ENCODE assay signal across 25 cellular contexts in the genomic region with DNA sequence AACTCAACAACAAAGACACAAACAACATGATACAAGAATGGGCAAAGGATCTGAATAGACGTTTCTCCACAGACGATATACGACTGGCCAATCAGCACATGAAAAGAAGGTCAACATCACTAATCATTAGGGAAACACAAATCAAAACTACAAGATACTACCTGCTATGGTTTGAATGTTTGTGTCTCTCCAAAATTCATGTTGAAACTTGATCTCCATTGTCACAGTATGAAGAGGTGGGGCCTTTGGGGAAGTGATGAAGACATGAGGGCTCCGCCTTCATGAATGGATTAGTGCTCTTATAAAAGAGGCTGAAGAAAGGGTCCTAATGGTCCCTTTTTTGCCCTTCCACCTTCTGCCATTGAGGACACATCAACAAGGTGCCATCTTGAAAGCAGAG.
"Had no signal": no experiment of that assay in that cellular context is flagged by ENCODE, and none has a peak within 500 bp of the region (broad histone marks: within the 10 kb centered on the region; RNA-seq: fewer than 3 reads in every experiment).

No MANE protein-coding gene starts in this region.

- H3K9me3 ChIP-seq: gastrocnemius medialis, heart right ventricle, mucosa of descending colon, right lobe of liver, suprapubic skin, transverse colon had no signal

- H3K9me3 Mint-ChIP-seq: activated CD4-positive, alpha-beta T cell treated with anti-CD3 and anti-CD28 coated beads, Interleukin-2, amount 10 ng/mL, durations not matched to agents 24 days and 14 days; immature natural killer cell had no signal

- H3K27ac Mint-ChIP-seq: activated CD4-positive, alpha-beta T cell treated with anti-CD3 and anti-CD28 coated beads, Interleukin-2, amount 10 ng/mL, durations not matched to agents 24 days and 14 days; brain; endodermal cell; stimulated activated naive CD8-positive, alpha-beta T cell treated with anti-CD3 and anti-CD28 coated beads, Interleukin-15, amount 100 ng/mL, for 72 hours had no signal

- ATAC-seq: gastrocnemius medialis; heart right ventricle; left ventricle myocardium superior; mucosa of descending colon; naive thymus-derived CD8-positive, alpha-beta T cell; right lobe of liver; SK-N-SH treated with all-trans-retinoic acid at 6 μM for 48 hours; T-cell had no signal

- DNase-seq: activated CD4-positive, alpha-beta T cell treated with anti-CD3 and anti-CD28 coated beads, Interleukin-2, amount 10 ng/mL, durations not matched to agents 24 days and 14 days; activated CD8-positive, alpha-beta memory T cell treated with anti-CD3 and anti-CD28 coated beads for 24 hours; activated CD8-positive, alpha-beta memory T cell treated with anti-CD3 and anti-CD28 coated beads, Interleukin-2, amount 50 U/mL, for 48 hours; activated effector memory CD4-positive, alpha-beta T cell treated with Interleukin-2 at 50 U/mL for 16 hours; activated naive CD8-positive, alpha-beta T cell treated with anti-CD3 and anti-CD28 coated beads, Interleukin-2, amount 10 ng/mL, durations not matched to agents 7 days and 5 days; activated T-cell treated with anti-CD3 and anti-CD28 coated beads, Interleukin-2, amount 50 U/mL, for 48 hours; central memory CD4-positive, alpha-beta T cell; endodermal cell; gastrocnemius medialis; heart right ventricle; left ventricle myocardium superior; mucosa of descending colon; naive thymus-derived CD8-positive, alpha-beta T cell; right lobe of liver; small intestine; stimulated activated CD4-positive, alpha-beta T cell treated with anti-CD3 and anti-CD28 coated beads, Interleukin-15, amount 100 ng/mL, for 24 hours; stimulated activated CD4-positive, alpha-beta T cell treated with anti-CD3 and anti-CD28 coated beads, Interleukin-2, amount 100 ng/mL, for 48 hours; stimulated activated naive CD8-positive, alpha-beta T cell treated with anti-CD3 and anti-CD28 coated beads, Interleukin-15, amount 100 ng/mL, for 72 hours; T-cell; T-helper 9 cell; transverse colon had no signal

- H3K27me3 Mint-ChIP-seq: activated CD4-positive, alpha-beta T cell treated with anti-CD3 and anti-CD28 coated beads, Interleukin-2, amount 10 ng/mL, durations not matched to agents 24 days and 14 days; activated naive CD8-positive, alpha-beta T cell treated with anti-CD3 and anti-CD28 coated beads, Interleukin-2, amount 10 ng/mL, durations not matched to agents 7 days and 5 days; brain; naive thymus-derived CD8-positive, alpha-beta T cell; stimulated activated naive CD8-positive, alpha-beta T cell treated with anti-CD3 and anti-CD28 coated beads, Interleukin-15, amount 100 ng/mL, for 72 hours; T-cell had no signal

- H3K4me3 Mint-ChIP-seq: activated CD4-positive, alpha-beta T cell treated with anti-CD3 and anti-CD28 coated beads, Interleukin-2, amount 10 ng/mL, durations not matched to agents 24 days and 14 days; brain; endodermal cell; stimulated activated naive CD8-positive, alpha-beta T cell treated with anti-CD3 and anti-CD28 coated beads, Interleukin-15, amount 100 ng/mL, for 72 hours; T-cell had no signal
